Comparison of ENCODE assay signal across 11 cellular contexts in the genomic region with DNA sequence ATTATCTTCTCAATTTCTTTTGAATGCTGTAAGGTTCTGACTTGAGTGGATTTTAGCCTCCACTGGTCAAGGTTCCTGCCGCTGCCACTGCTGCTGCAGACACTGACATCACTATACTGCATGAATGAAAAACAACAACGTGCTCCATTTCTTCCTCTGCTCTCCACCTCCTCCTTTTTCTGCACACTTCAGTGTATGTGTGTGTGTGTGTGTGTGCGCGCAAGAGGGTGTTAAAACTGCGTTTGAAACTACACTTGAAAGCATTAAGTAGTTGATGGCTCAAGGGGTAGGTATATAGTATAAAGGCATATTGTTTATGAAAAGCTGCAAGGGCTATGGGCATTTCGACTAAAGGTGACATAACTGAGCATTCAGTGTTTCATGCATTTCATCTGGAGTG. TPM values are rescaled to one million over a fixed set of nuclear protein-coding genes. Genes with fewer than 3 reads are reported as not detected.
DNase-seq lines count a peak whose midpoint lies in the region; ATAC-seq, FAIRE-seq and TF ChIP-seq lines count a peak whose summit lies in the region.
"Had no signal": no experiment of that assay in that cellular context is flagged by ENCODE, and none has a peak within 500 bp of the region (broad histone marks: within the 10 kb centered on the region; RNA-seq: fewer than 3 reads in every experiment).

No MANE protein-coding gene starts in this region.

- H3K4me3 Mint-ChIP-seq in CD8-positive, alpha-beta T cell, result no peak overlapping the region
- no peak overlapping the region for H3K4me3 Mint-ChIP-seq in astrocyte (ENCODE audit: unreplicated experiment)
- no peak overlapping the region for H3K4me3 Mint-ChIP-seq in chondrocyte (ENCODE audit: unreplicated experiment)

- no peaks in the 10 kb centered on the region for H3K27me3 Mint-ChIP-seq in CD8-positive, alpha-beta T cell (ENCODE audit: low read depth)
- no peaks in the 10 kb centered on the region for H3K27me3 Mint-ChIP-seq in astrocyte (ENCODE audit: low read depth, unreplicated experiment)
- H3K27me3 Mint-ChIP-seq in chondrocyte (ENCODE audit: low read depth), result no peaks in the 10 kb centered on the region
- H3K27me3 Mint-ChIP-seq: brain had no signal

- H2AFZ ChIP-seq in astrocyte (ENCODE audit: low read depth, low read length), result peak overlapping the region; percentile 42
- H2AFZ ChIP-seq in neuron (ENCODE audit: low read depth, low read length), result no peak overlapping the region

- H3K27ac ChIP-seq in CD8-positive, alpha-beta T cell (ENCODE audit: low read depth, low read length), result no peak overlapping the region
- H3K27ac ChIP-seq in HUES48 (ENCODE audit: low read depth, low read length), result no peak overlapping the region
- H3K27ac ChIP-seq in astrocyte (ENCODE audit: low read depth, low read length), result no peak overlapping the region
- H3K27ac ChIP-seq: uterus had no signal

- no peaks in the 10 kb centered on the region for H3K9me3 ChIP-seq in CD8-positive, alpha-beta T cell (ENCODE audit: low read length)
- H3K9me3 ChIP-seq in HUES48 (ENCODE audit: control insufficient read depth, insufficient read depth, low read length) (no peaks in the 10 kb centered on the region), astrocyte (ENCODE audit: insufficient read depth, low read depth, low read length) (no peaks in the 10 kb centered on the region), neuron (ENCODE audit: low read length) (no peaks in the 10 kb centered on the region)
- H3K9me3 ChIP-seq: uterus had no signal

- CTCF ChIA-PET in CD8-positive, alpha-beta T cell (lab: Charles Lee), result interaction anchor here (2.4 kb wide), 1 partner anchor 291 kb away, joined by 8 read pairs; no protein-coding TSS in a partner anchor

- H3K9ac ChIP-seq in HUES48 (ENCODE audit: low read depth, low read length) (no peak overlapping the region), astrocyte (ENCODE audit: low read length) (peak overlapping the region; percentile 14)

- no peaks in the 10 kb centered on the region for H3K27me3 ChIP-seq in CD8-positive, alpha-beta T cell (ENCODE audit: insufficient read depth, low read length)
- no peaks in the 10 kb centered on the region for H3K27me3 ChIP-seq in HUES48 (ENCODE audit: control insufficient read depth, insufficient read depth, low read length)
- H3K27me3 ChIP-seq in astrocyte (ENCODE audit: insufficient read depth, low read length), result no peaks in the 10 kb centered on the region
- no peaks in the 10 kb centered on the region for H3K27me3 ChIP-seq in neuron (ENCODE audit: insufficient read depth, low read length)
- H3K27me3 ChIP-seq: uterus had no signal

- peaks cover 46% of the 10 kb centered on the region for H3K4me1 Mint-ChIP-seq in CD8-positive, alpha-beta T cell (ENCODE audit: low read depth)
- H3K4me1 Mint-ChIP-seq in astrocyte (ENCODE audit: low read depth, unreplicated experiment) (peaks cover 9% of the 10 kb centered on the region), chondrocyte (ENCODE audit: low read depth) (peaks cover 11% of the 10 kb centered on the region)

- peaks cover 64% of the 10 kb centered on the region for H3K79me2 ChIP-seq in astrocyte (ENCODE audit: insufficient read depth, low read length)

- no peak for TF ChIP-seq CTCF in CD8-positive, alpha-beta T cell (IDR thresholded peaks at IDR 0.05)
- TF ChIP-seq CTCF in astrocyte (IDR thresholded peaks at IDR 0.05; ENCODE audit: insufficient read depth, low read depth, low read length) (no peak), chondrocyte (IDR thresholded peaks at IDR 0.05) (no peak)

- H3K27ac Mint-ChIP-seq in CD8-positive, alpha-beta T cell, result no peak overlapping the region
- no peak overlapping the region for H3K27ac Mint-ChIP-seq in astrocyte (ENCODE audit: unreplicated experiment)
- no peak overlapping the region for H3K27ac Mint-ChIP-seq in chondrocyte (ENCODE audit: unreplicated experiment)

- peak overlapping the region; percentile 94 for H3K4me2 ChIP-seq in astrocyte (ENCODE audit: low read length)

- POLR2A ChIA-PET in CD8-positive, alpha-beta T cell (lab: Charles Lee), result interaction anchor here (1.5 kb wide), 1 partner anchor 205 kb away, joined by 5 read pairs; no protein-coding TSS in a partner anchor

- peak overlapping the region; percentile 11 for H3K4me3 ChIP-seq in CD8-positive, alpha-beta T cell (ENCODE audit: low read depth, low read length)
- H3K4me3 ChIP-seq in HUES48 (ENCODE audit: low read depth, low read length) (peak overlapping the region; percentile 98; the same call in 1 of the 2 replicates), astrocyte (ENCODE audit: insufficient read depth, low read depth, low read length) (peak overlapping the region; percentile 77), neuron (ENCODE audit: low read length) (peak overlapping the region; percentile 75)
- H3K4me3 ChIP-seq: uterus had no signal

- no peaks in the 10 kb centered on the region for H3K9me3 Mint-ChIP-seq in CD8-positive, alpha-beta T cell
- no peaks in the 10 kb centered on the region for H3K9me3 Mint-ChIP-seq in astrocyte (ENCODE audit: unreplicated experiment)
- H3K9me3 Mint-ChIP-seq in chondrocyte (ENCODE audit: low read depth), result no peaks in the 10 kb centered on the region
- H3K9me3 Mint-ChIP-seq: brain had no signal

- peaks cover 31% of the 10 kb centered on the region for H3K4me1 ChIP-seq in CD8-positive, alpha-beta T cell (ENCODE audit: insufficient read depth, low read length)
- H3K4me1 ChIP-seq in HUES48 (ENCODE audit: control insufficient read depth, insufficient read depth, low read length) (peaks cover 46% of the 10 kb centered on the region), astrocyte (ENCODE audit: insufficient read depth, low read length) (peaks cover 22% of the 10 kb centered on the region), neuron (ENCODE audit: insufficient read depth, low read length) (peaks cover 55% of the 10 kb centered on the region)
- H3K4me1 ChIP-seq: uterus had no signal

- intact Hi-C loops in CD8-positive, alpha-beta T cell (cut with DNase I, micrococcal nuclease), result loop anchor here (5.0 kb wide), 4 partner anchors 45 to 400 kb away; no protein-coding TSS in a partner anchor

- ATAC-seq in CD8-positive, alpha-beta T cell, result no peak
- ATAC-seq in HG02623 (IDR thresholded peaks at IDR 0.05; ENCODE audit: unreplicated experiment) (no peak), HG03342 (IDR thresholded peaks at IDR 0.05; ENCODE audit: unreplicated experiment) (no peak)

- DNase-seq in CD8-positive, alpha-beta T cell, result peak in 1 of 7 experiments; percentile 32
- DNase-seq in astrocyte (ENCODE audit: low read depth), result peak; percentile 30
- DNase-seq in effector CD8-positive, alpha-beta T cell (lab: John Stamatoyannopoulos, UW), result no peak
- no peak for DNase-seq in chondrocyte (ENCODE audit: low spot score)
- DNase-seq: NCI-H1930, uterus had no signal

- H4K20me1 ChIP-seq in astrocyte (ENCODE audit: insufficient read depth, low read length), result peaks cover 26% of the 10 kb centered on the region

- H3K36me3 ChIP-seq in CD8-positive, alpha-beta T cell (ENCODE audit: insufficient read depth, low read length), result no peaks in the 10 kb centered on the region
- no peaks in the 10 kb centered on the region for H3K36me3 ChIP-seq in HUES48 (ENCODE audit: control insufficient read depth, insufficient read depth, low read length)
- H3K36me3 ChIP-seq in astrocyte (ENCODE audit: insufficient read depth, low read length), result no peaks in the 10 kb centered on the region
- H3K36me3 ChIP-seq in neuron (ENCODE audit: insufficient read depth, low read length), result no peaks in the 10 kb centered on the region
- H3K36me3 ChIP-seq: uterus had no signal

- FAIRE-seq in astrocyte (lab: Jason Lieb, UNC), result no peak

- peaks cover 4% of the 10 kb centered on the region for H3K36me3 Mint-ChIP-seq in CD8-positive, alpha-beta T cell
- H3K36me3 Mint-ChIP-seq in astrocyte (ENCODE audit: low read depth, unreplicated experiment) (no peaks in the 10 kb centered on the region), chondrocyte (ENCODE audit: low read depth) (no peaks in the 10 kb centered on the region)

RNA-seq across cellular contexts. Expression of a gene that starts 3.5 kb away (rescaled TPM):
- total RNA-seq in CD8-positive, alpha-beta T cell, result 10 to 100 TPM; 21.8 to 23.6 TPM
- total RNA-seq in astrocyte (15.3 and 24.2 TPM in 2 replicates), chondrocyte (10.2 to 11.4 TPM (median 10.9 TPM) in 3 replicates)

Comparison
In these comparisons a context has a peak if more than half of its experiments do, and no peak if none do; other contexts are left out.
1. H3K4me3 ChIP-seq: peak in every context shown above with its lines; median percentile 98 in HUES48; 77 in astrocyte; 75 in neuron; 11 in CD8-positive, alpha-beta T cell.